ENCODE assay signal across 20 cellular contexts in the genomic region with DNA sequence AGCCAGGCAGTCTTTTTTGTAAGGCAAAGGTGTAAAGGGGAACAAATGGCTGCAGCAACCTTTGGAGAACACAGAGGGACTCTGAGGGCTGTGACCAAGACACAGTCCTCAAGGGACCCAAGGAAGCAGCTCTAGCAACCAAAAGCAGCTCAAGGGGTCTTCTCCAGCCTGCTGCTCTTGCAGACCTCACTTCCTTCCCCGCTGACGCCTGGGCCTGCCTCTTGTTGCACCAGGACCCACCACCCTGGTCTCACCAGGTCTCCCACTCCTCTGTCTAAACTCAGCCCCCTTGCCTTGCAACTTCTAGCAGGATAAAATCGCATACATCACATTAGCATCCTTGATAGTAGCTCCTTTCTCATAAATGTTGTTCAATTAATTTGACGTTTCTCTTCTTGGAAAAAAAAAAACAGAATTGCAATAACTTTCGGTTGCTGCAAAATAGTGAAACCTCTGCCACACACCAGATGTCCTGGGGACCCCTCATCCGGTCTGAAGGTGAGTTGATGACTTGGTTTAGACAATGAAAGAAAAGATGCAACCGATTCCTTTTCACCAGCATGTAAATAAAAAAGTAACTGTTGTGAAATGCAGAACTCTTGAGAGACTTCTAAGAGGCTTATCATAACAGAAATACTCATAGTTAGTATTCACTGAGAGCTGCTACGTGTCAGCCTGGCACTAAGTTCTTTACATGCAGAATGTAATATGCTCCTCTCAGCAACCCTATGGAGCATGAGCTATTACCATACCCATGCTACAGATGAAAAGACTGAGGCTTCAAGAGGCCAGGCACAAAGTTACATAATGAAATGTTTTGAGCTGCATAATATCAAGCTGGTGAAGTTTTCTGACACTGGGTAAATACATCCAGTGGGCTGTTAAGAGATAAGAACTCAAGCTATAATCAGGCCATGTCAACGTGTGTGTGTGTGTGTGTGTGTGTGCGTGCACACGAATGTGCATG. TPM values are rescaled to one million over a fixed set of nuclear protein-coding genes. Genes with fewer than 3 reads are reported as not detected.
"Had no signal": no experiment of that assay in that cellular context is flagged by ENCODE, and none has a peak within 500 bp of the region (broad histone marks: within the 10 kb centered on the region; RNA-seq: fewer than 3 reads in every experiment).

No MANE protein-coding gene starts in this region.

- H3K27ac Mint-ChIP-seq: activated T-helper 2 cell treated with anti-CD3 and anti-CD28 coated beads, Interferon-gamma antibody, Interleukin-2, Interleukin-4, amounts not matched to agents 10 μg/mL and 5 μg/mL and 100 μg/mL, durations not matched to agents 14 hours and 24 hours and 36 hours; stimulated activated memory B cell treated with anti-CD40 and anti-IgM and Interleukin-4, amounts not matched to agents 10 μg/mL and 1 μg/mL and 100 μg/mL, for 72 hours; WTC11 had no signal

- H3K9me3 Mint-ChIP-seq: activated T-helper 2 cell treated with anti-CD3 and anti-CD28 coated beads, Interferon-gamma antibody, Interleukin-2, Interleukin-4, amounts not matched to agents 10 μg/mL and 5 μg/mL and 100 μg/mL, durations not matched to agents 14 hours and 24 hours and 36 hours; brain; naive B cell; stimulated activated memory B cell treated with anti-CD40 and anti-IgM and Interleukin-4, amounts not matched to agents 10 μg/mL and 1 μg/mL and 100 μg/mL, for 72 hours; WTC11 had no signal

- H3K9me3 ChIP-seq: transverse colon, vagina had no signal

- H3K4me1 ChIP-seq: parathyroid adenoma, transverse colon had no signal

- H3K9ac ChIP-seq: parathyroid adenoma had no signal

- ATAC-seq: esophagus mucosa; stimulated activated memory B cell treated with anti-CD40 and anti-IgM and Interleukin-4, amounts not matched to agents 10 μg/mL and 1 μg/mL and 100 μg/mL, for 72 hours; WTC11 had no signal

- H3K79me2 ChIP-seq: parathyroid adenoma had no signal

- H3K27ac ChIP-seq: coronary artery, parathyroid adenoma, transverse colon, vagina had no signal

- H3K36me3 Mint-ChIP-seq: brain; naive B cell; stimulated activated memory B cell treated with anti-CD40 and anti-IgM and Interleukin-4, amounts not matched to agents 10 μg/mL and 1 μg/mL and 100 μg/mL, for 72 hours; WTC11 had no signal

- H3K4me3 Mint-ChIP-seq: brain; stimulated activated memory B cell treated with anti-CD40 and anti-IgM and Interleukin-4, amounts not matched to agents 10 μg/mL and 1 μg/mL and 100 μg/mL, for 72 hours; WTC11 had no signal

- H3K36me3 ChIP-seq: transverse colon, vagina had no signal

- H3K27me3 ChIP-seq: vagina had no signal

- DNase-seq: activated CD4-positive, alpha-beta T cell treated with anti-CD3 and anti-CD28 coated beads for 48 hours; activated naive CD4-positive, alpha-beta T cell treated with anti-CD3 and anti-CD28 coated beads, Interleukin-2, amount 50 U/mL, for 16 hours; activated T-cell treated with anti-CD3 and anti-CD28 coated beads for 4 hours; amygdala; central memory CD4-positive, alpha-beta T cell; midbrain; naive B cell; stimulated activated CD4-positive, alpha-beta T cell treated with anti-CD3 and anti-CD28 coated beads, Interleukin-12 subunit alpha, Interleukin-12 subunit beta, amount 100 ng/mL, for 4 hours; stimulated activated CD4-positive, alpha-beta T cell treated with anti-CD3 and anti-CD28 coated beads, Interleukin-2, amount 100 ng/mL, for 24 hours; transverse colon had no signal

- H2AFZ ChIP-seq: parathyroid adenoma had no signal

- H3K4me1 Mint-ChIP-seq: brain; naive B cell; stimulated activated memory B cell treated with anti-CD40 and anti-IgM and Interleukin-4, amounts not matched to agents 10 μg/mL and 1 μg/mL and 100 μg/mL, for 72 hours; WTC11 had no signal

- H3K4me3 ChIP-seq: coronary artery, transverse colon, vagina had no signal

RNA-seq across cellular contexts. Expression of a gene that starts 58.5 kb away (rescaled TPM):
- total RNA-seq: activated CD8-positive, alpha-beta memory T cell treated with anti-CD3 and anti-CD28 coated beads for 36 hours; activated T-helper 2 cell treated with anti-CD3 and anti-CD28 coated beads, Interferon-gamma antibody, Interleukin-2, Interleukin-4, amounts not matched to agents 10 μg/mL and 5 μg/mL and 100 μg/mL, durations not matched to agents 14 hours and 24 hours and 36 hours; lung microvascular endothelial cell; vagina; WTC11 had no signal
